ENCODE assay signal across 1 cellular context in genomic region chr19:38690146-38690545, GRCh38.
TF ChIP-seq lines count a peak whose summit lies in the region.

No MANE protein-coding gene starts in this region.

TF ChIP-seq in H1, 55 proteins besides CTCF, POLR2A, EP300 and RAD21:
- TF ChIP-seq KDM5A (IDR thresholded peaks at IDR 0.05; ENCODE audit: low read length) (no peak), USF2 (IDR thresholded peaks at IDR 0.05; ENCODE audit: low read length) (no peak), TBP (IDR thresholded peaks at IDR 0.05; ENCODE audit: low read depth, low read length) (no peak), SAP30 (IDR thresholded peaks at IDR 0.05; ENCODE audit: insufficient read depth, insufficient replicate concordance, low read length) (no peak), SP2 (IDR thresholded peaks at IDR 0.05; ENCODE audit: low read length) (no peak), SIN3A (conservative IDR thresholded peaks at IDR 0.05 in 1 of 2, IDR thresholded peaks at IDR 0.05 in 1 of 2; ENCODE audit: low read depth in 1 of 2, low read length in 2 of 2) (no peak), KDM1A (IDR thresholded peaks at IDR 0.05; ENCODE audit: borderline replicate concordance, low read length) (no peak), TAF1 (IDR thresholded peaks at IDR 0.05; ENCODE audit: low read depth, low read length) (no peak), EZH2 (IDR thresholded peaks at IDR 0.05; ENCODE audit: low read depth, low read length, severe bottlenecking) (no peak), GABPA (IDR thresholded peaks at IDR 0.05; ENCODE audit: borderline replicate concordance, insufficient read depth, low read length) (no peak), CTBP2 (IDR thresholded peaks at IDR 0.05; ENCODE audit: borderline replicate concordance, insufficient read depth, insufficient read length, low read length) (no peak), CBX5 (IDR thresholded peaks at IDR 0.05; ENCODE audit: low read depth, low read length) (no peak), ATF3 (IDR thresholded peaks at IDR 0.05; ENCODE audit: insufficient read depth, low read depth, low read length) (no peak), EGR1 (IDR thresholded peaks at IDR 0.05; ENCODE audit: borderline replicate concordance, low read depth, low read length) (no peak), BCL11A (IDR thresholded peaks at IDR 0.05; ENCODE audit: low read depth in 2 of 2, low read length in 2 of 2) (no peak), BACH1 (IDR thresholded peaks at IDR 0.05; ENCODE audit: low read length) (no peak), ASH2L (IDR thresholded peaks at IDR 0.05; ENCODE audit: low read length) (no peak), SUZ12 (IDR thresholded peaks at IDR 0.05; ENCODE audit: low read length) (no peak)
TF ChIP-seq in H1: peak in this region for 0.
